Comparison of ENCODE assay signal across 10 cellular contexts in the genomic region with DNA sequence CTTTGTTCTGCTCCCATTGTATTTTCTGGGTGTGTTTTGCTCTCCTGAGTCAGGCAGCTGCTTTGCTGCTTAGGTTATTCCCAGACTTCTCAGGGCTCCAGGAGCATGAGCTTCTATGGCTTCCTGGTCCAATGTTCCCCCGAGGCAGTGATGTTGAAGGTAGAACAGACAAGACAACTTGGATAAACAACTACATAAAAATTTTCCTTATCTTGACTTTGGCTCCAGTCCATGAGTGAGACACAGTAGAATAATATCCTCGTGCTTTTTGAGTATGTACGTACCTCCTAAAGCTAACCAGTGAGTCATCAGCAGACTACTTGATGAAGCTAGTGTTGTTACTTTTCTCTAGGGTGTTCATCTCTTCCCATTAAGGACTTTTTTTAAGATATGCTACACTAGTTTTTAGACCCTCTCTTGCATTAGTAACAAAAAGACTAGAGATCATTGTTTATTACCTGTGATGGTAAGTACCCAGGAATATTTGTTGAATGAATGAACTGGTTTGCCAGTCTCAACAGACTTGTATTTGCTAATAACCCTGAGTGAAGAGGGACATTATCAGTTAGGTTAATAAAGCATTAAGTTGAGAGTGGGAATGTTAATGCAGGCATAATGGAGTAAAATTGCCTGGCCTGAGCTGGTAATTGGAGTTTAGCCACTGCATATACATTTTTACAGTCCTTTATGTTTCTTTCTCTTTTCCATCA.
A peak's percentile ranks its signal among the peaks of the same experiment; 100 is the strongest.
DNase-seq lines count a peak whose midpoint lies in the region; ATAC-seq and TF ChIP-seq lines count a peak whose summit lies in the region.
"Had no signal": no experiment of that assay in that cellular context is flagged by ENCODE, and none has a peak within 500 bp of the region (broad histone marks: within the 10 kb centered on the region; RNA-seq: fewer than 3 reads in every experiment).

No MANE protein-coding gene starts in this region.

- ATAC-seq in omental fat pad (ENCODE audit: low FRiP score) (peak; percentile 90), GM18873 (IDR thresholded peaks at IDR 0.05; ENCODE audit: low FRiP score, unreplicated experiment) (no peak), HG02642 (IDR thresholded peaks at IDR 0.05; ENCODE audit: poor library complexity, unreplicated experiment) (no peak)

- no peak overlapping the region for H3K4me3 ChIP-seq in OCI-LY7 (ENCODE audit: low read depth, low read length, poor library complexity, severe bottlenecking)

- DNase-seq in DMS53 (lab: John Stamatoyannopoulos, UW): peak; percentile 81
- peak; percentile 53 for DNase-seq in NCI-H2196 (lab: John Stamatoyannopoulos, UW; ENCODE audit: unreplicated experiment)
- peak; percentile 61 for DNase-seq in dermis blood vessel endothelial cell
- DNase-seq in omental fat pad (ENCODE audit: low spot score): no peak
- DNase-seq in immature natural killer cell: no peak
- no peak for DNase-seq in OCI-LY7 (ENCODE audit: low spot score)
- DNase-seq: activated T-cell treated with anti-CD3 and anti-CD28 coated beads, Interleukin-2, amount 50 U/mL, for 48 hours; NK-92 treated with Interleukin-12 subunit alpha and Interleukin-12 subunit beta, amount 100 ng/mL, for 24 hours had no signal

- H3K4me3 Mint-ChIP-seq in immature natural killer cell: no peak overlapping the region

- no peaks in the 10 kb centered on the region for H3K79me2 ChIP-seq in OCI-LY7 (ENCODE audit: insufficient read depth, low read depth, low read length)

- no peaks in the 10 kb centered on the region for H3K9me2 ChIP-seq in OCI-LY7 (ENCODE audit: insufficient read depth, low read length)

- no peaks in the 10 kb centered on the region for H3K9me3 ChIP-seq in OCI-LY7 (ENCODE audit: low read length)

- H2AFZ ChIP-seq in OCI-LY7 (ENCODE audit: low read length): no peak overlapping the region

- peaks cover 0 to 9% (median 1%) of the 10 kb centered on the region in 3 donors for H3K27me3 Mint-ChIP-seq in immature natural killer cell (ENCODE audit: low read depth in 3 of 3)

- TF ChIP-seq CTCF in omental fat pad (IDR thresholded peaks at IDR 0.05) (no peak), OCI-LY7 (conservative IDR thresholded peaks at IDR 0.05; ENCODE audit: low read length) (no peak)

- CTCF ChIA-PET in OCI-LY7 (lab: Charles Lee; ENCODE audit: unreplicated experiment): no interaction called here

- no TSS peak for BruUV-seq in OCI-LY7 (replicated peaks; lab: Mats Ljungman, UMichigan)

- H3K4me1 ChIP-seq in OCI-LY7 (ENCODE audit: insufficient read depth, low read length, poor library complexity, severe bottlenecking): no peaks in the 10 kb centered on the region

- no peaks in the 10 kb centered on the region for H3K4me1 Mint-ChIP-seq in immature natural killer cell

- no peak overlapping the region for H3K4me2 ChIP-seq in OCI-LY7 (ENCODE audit: low read length)

- H4K20me1 ChIP-seq in OCI-LY7 (ENCODE audit: insufficient read depth, low read length): no peaks in the 10 kb centered on the region

- intact Hi-C loops in OCI-LY7 (cut with micrococcal nuclease; ENCODE audit: unreplicated experiment): no loop called here

- H3K36me3 Mint-ChIP-seq in immature natural killer cell: no peaks in the 10 kb centered on the region

- POLR2A ChIA-PET in OCI-LY7 (lab: Charles Lee): interaction anchor here (0.5 to 0.7 kb wide), 5 partner anchors 8 to 851 kb away, joined by 3 to 5 read pairs (median 3); no protein-coding TSS in a partner anchor

- no peak overlapping the region for H3K27ac ChIP-seq in OCI-LY7 (ENCODE audit: low read depth, low read length, poor library complexity, severe bottlenecking)

- no peaks in the 10 kb centered on the region for H3K36me3 ChIP-seq in OCI-LY7 (ENCODE audit: insufficient read depth, low read length)

- H3K9me3 Mint-ChIP-seq in immature natural killer cell: peaks cover 0 to 8% (median 0%) of the 10 kb centered on the region in 6 donors

- no peak overlapping the region for H3K27ac Mint-ChIP-seq in immature natural killer cell

Comparison
In these comparisons a context has a peak if more than half of its experiments do, and no peak if none do; other contexts are left out.
1. DNase-seq: peak in DMS53 (single experiment), NCI-H2196 (single experiment) and dermis blood vessel endothelial cell (single experiment); none in omental fat pad (single experiment), immature natural killer cell (0 of 3) and OCI-LY7 (single experiment).